In genomic region chr19:2044709-2045500, GRCh38 we compare ENCODE assay signal across 1 cellular context.
TF ChIP-seq lines count a peak whose summit lies in the region.

No MANE protein-coding gene starts in this region.

TF ChIP-seq in K562, 482 proteins besides CTCF, POLR2A, EP300 and RAD21 (continued from another document):
- TF ChIP-seq KDM2B (CRISPR knock-in tag; IDR thresholded peaks at IDR 0.05), result no peak
- TF ChIP-seq HCFC1 (IDR thresholded peaks at IDR 0.05; ENCODE audit: low read depth, low read length), result no peak
